Comparison of ENCODE assay signal across 1 cellular context in genomic region chr3:77048186-77048585, GRCh38.
TF ChIP-seq lines count a peak whose summit lies in the region.

No MANE protein-coding gene starts in this region.

TF ChIP-seq in K562, 482 proteins besides CTCF, POLR2A, EP300 and RAD21 (continued from another document):
- TF ChIP-seq HMGN3 (IDR thresholded peaks at IDR 0.05; ENCODE audit: borderline replicate concordance, extremely low read depth, insufficient read length, low read depth, low read length) (no peak), NFRKB (IDR thresholded peaks at IDR 0.05; ENCODE audit: low read depth) (no peak), ZNF507 (tag; conservative IDR thresholded peaks at IDR 0.05) (no peak)
